Comparison of ENCODE assay signal across 12 cellular contexts in the genomic region with DNA sequence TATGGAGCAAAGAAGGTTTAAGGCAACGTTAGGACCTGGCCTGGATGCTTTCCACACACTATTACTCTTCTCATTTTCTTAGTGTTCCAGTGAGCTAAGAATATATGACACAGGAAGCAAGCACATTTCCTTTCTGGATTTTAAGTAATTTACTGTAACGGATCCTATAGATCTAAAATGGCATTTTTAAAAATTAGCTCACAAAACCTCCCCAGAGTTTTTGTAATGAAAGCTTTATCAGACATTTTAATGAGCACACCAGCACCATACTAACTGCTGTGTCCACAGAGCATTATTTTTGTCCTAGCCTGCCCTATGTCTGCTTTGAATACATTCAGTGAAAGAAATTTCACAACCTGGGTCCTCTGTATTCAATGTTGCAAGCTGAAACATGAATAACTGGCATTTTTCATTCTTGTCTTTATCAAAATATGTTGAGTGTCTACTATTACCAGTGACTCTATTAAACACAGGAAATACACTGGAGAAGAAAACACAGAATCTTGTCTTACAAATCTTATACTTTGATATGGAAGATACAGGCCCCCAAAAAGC.
"Had no signal": no experiment of that assay in that cellular context is flagged by ENCODE, and none has a peak within 500 bp of the region (broad histone marks: within the 10 kb centered on the region; RNA-seq: fewer than 3 reads in every experiment).

No MANE protein-coding gene starts in this region.

- H3K36me3 ChIP-seq: adrenal gland, upper lobe of left lung had no signal

- H3K27ac ChIP-seq: adrenal gland, dorsolateral prefrontal cortex, upper lobe of left lung had no signal

- H3K4me3 ChIP-seq: adrenal gland, dorsolateral prefrontal cortex, mucosa of descending colon, upper lobe of left lung had no signal

- H3K9me3 ChIP-seq: adrenal gland, mucosa of descending colon, upper lobe of left lung had no signal

- DNase-seq: activated B cell treated with CpG ODN at 0.5 μM for 24 hours; activated CD4-positive, alpha-beta T cell treated with anti-CD3 and anti-CD28 coated beads, Interleukin-2, amount 10 ng/mL, durations not matched to agents 24 days and 14 days; activated naive CD4-positive, alpha-beta T cell treated with anti-CD3 and anti-CD28 coated beads, Interleukin-2, amount 10 ng/mL, durations not matched to agents 7 days and 5 days; adrenal gland; cerebellar nuclear complex; dorsolateral prefrontal cortex; hippocampal formation; mucosa of descending colon; occipital lobe; stimulated activated CD4-positive, alpha-beta T cell treated with anti-CD3 and anti-CD28 coated beads, Interleukin-12 subunit alpha, Interleukin-12 subunit beta, amount 100 ng/mL, for 4 hours; stimulated activated naive CD4-positive, alpha-beta T cell treated with Interleukin-2 at 50 U/mL for 16 hours; upper lobe of left lung had no signal

- H3K4me1 ChIP-seq: adrenal gland had no signal

- H3K27me3 ChIP-seq: adrenal gland, dorsolateral prefrontal cortex, upper lobe of left lung had no signal
